ENCODE assay signal across 15 cellular contexts in genomic region chr9:17795708-17796107, GRCh38.
"Had no signal": no experiment of that assay in that cellular context is flagged by ENCODE, and none has a peak within 500 bp of the region (broad histone marks: within the 10 kb centered on the region; RNA-seq: fewer than 3 reads in every experiment).

No MANE protein-coding gene starts in this region.

- DNase-seq: activated CD4-positive, alpha-beta T cell treated with anti-CD3 and anti-CD28 coated beads for 4 hours; activated naive CD4-positive, alpha-beta T cell treated with anti-CD3 and anti-CD28 coated beads, Interleukin-2, amount 50 U/mL, for 16 hours; activated T-cell treated with anti-CD3 and anti-CD28 coated beads for 4 hours; adrenal gland; foreskin keratinocyte; head of caudate nucleus; left colon; mammary epithelial cell; occipital lobe; sigmoid colon; stimulated activated CD4-positive, alpha-beta T cell treated with anti-CD3 and anti-CD28 coated beads, Interleukin-12 subunit alpha, Interleukin-12 subunit beta, amount 100 ng/mL, for 4 hours; stimulated activated naive CD4-positive, alpha-beta T cell treated with Interleukin-2 at 50 U/mL for 16 hours had no signal

- H3K36me3 ChIP-seq: adrenal gland, sigmoid colon had no signal

- H3K4me1 ChIP-seq: adrenal gland, foreskin keratinocyte, sigmoid colon had no signal

- H3K27ac ChIP-seq: adrenal gland, foreskin keratinocyte, sigmoid colon had no signal

- H3K4me3 ChIP-seq: adrenal gland, mucosa of descending colon, sigmoid colon had no signal

- ATAC-seq: esophagus mucosa; foreskin keratinocyte; left colon; mucosa of descending colon; natural killer cell treated with Interleukin-12 subunit alpha and Interleukin-12 subunit beta and Interleukin-15 and Interleukin-18, amount 100 ng/mL, for 72 hours had no signal

- H3K27me3 ChIP-seq: adrenal gland, foreskin keratinocyte, sigmoid colon had no signal

- H3K9me3 ChIP-seq: adrenal gland, mucosa of descending colon, sigmoid colon had no signal
